20 cellular contexts compared by ENCODE assay signal in the genomic region with DNA sequence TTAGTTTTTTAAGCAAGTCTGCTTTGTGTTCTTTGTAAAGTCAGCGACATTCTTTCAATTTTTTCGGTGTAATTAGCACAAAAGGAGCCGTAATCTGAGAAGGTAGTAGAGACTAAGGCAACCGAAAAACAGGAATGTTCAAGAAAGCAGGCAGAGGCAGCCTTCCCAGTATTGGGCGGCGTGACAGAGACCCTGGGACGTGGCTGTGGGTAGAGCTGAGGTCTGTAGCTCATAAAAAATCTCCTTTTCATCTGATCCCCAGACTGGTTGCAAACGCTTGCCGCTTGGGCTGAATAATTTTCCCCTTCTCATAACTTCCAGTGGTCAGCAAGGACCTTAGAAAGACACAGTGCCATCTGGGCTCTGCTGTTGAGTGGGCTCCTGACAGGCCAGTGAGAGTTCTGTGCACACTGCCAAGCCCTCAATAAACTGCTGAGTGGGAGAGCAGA. TPM values are rescaled to one million over a fixed set of nuclear protein-coding genes. Genes with fewer than 3 reads are reported as not detected.
A peak's percentile ranks its signal among the peaks of the same experiment; 100 is the strongest.
DNase-seq lines count a peak whose midpoint lies in the region; ATAC-seq, FAIRE-seq and TF ChIP-seq lines count a peak whose summit lies in the region.
"Had no signal": no experiment of that assay in that cellular context is flagged by ENCODE, and none has a peak within 500 bp of the region (broad histone marks: within the 10 kb centered on the region; RNA-seq: fewer than 3 reads in every experiment).

No MANE protein-coding gene starts in this region.

- intact Hi-C loops in K562 (cut with micrococcal nuclease), result no loop called here

- H3K9me1 ChIP-seq in K562 (ENCODE audit: control insufficient read depth, insufficient read depth, low read length), result no peaks in the 10 kb centered on the region

- H3K4me2 ChIP-seq in K562 (ENCODE audit: insufficient read depth, low read length), result no peak overlapping the region

- DNase-seq in K562 (ENCODE audit: extremely low read depth in 1 of 4, low spot score in 3 of 4), result no peak
- peak; percentile 49 for DNase-seq in type B pancreatic cell (ENCODE audit: extremely low spot score, unreplicated experiment)
- DNase-seq in substantia nigra (lab: John Stamatoyannopoulos, UW), result no peak
- no peak for DNase-seq in iPS-NIHi7 (ENCODE audit: extremely low spot score)
- no peak for DNase-seq in natural killer cell treated with Interleukin-12 subunit alpha and Interleukin-12 subunit beta and Interleukin-15 and Interleukin-18, amount 100 ng/mL, for 72 hours (ENCODE audit: low spot score)
- DNase-seq in superior temporal gyrus (ENCODE audit: extremely low spot score), result no peak
- DNase-seq: activated CD4-positive, alpha-beta T cell treated with anti-CD3 and anti-CD28 coated beads, Interleukin-2, amount 50 U/mL, for 1 hour; activated T-cell treated with anti-CD3 and anti-CD28 coated beads, Interleukin-2, amount 50 U/mL, for 4 hours; CD8-positive, alpha-beta T cell; NCI-H2081 treated with DMSO at 0.1 percent for 48 hours; NK-92 treated with Interleukin-12 subunit alpha and Interleukin-12 subunit beta, amount 100 ng/mL, for 24 hours; SHP77; stimulated activated naive B cell treated with anti-CD40 and anti-IgM and Interleukin-4, amounts not matched to agents 10 μg/mL and 1 μg/mL and 100 μg/mL, for 72 hours; T1000 had no signal

- H3K4me1 Mint-ChIP-seq in type B pancreatic cell (ENCODE audit: unreplicated experiment), result peaks cover 49% of the 10 kb centered on the region
- H3K4me1 Mint-ChIP-seq in natural killer cell treated with Interleukin-12 subunit alpha and Interleukin-12 subunit beta and Interleukin-15 and Interleukin-18, amount 100 ng/mL, for 72 hours (ENCODE audit: low read depth in 2 of 2), result no peaks in the 10 kb centered on the region

- H3K4me3 ChIP-seq in HUES48 (ENCODE audit: low read depth, low read length), result peak overlapping the region; percentile 38
- no peak overlapping the region for H3K4me3 ChIP-seq in K562

- H3K27me3 Mint-ChIP-seq in type B pancreatic cell, result peaks cover 9% of the 10 kb centered on the region
- H3K27me3 Mint-ChIP-seq in natural killer cell treated with Interleukin-12 subunit alpha and Interleukin-12 subunit beta and Interleukin-15 and Interleukin-18, amount 100 ng/mL, for 72 hours, result peaks cover 0 to 4% of the 10 kb centered on the region in 2 donors
- H3K27me3 Mint-ChIP-seq: stimulated activated naive B cell treated with anti-CD40 and anti-IgM and Interleukin-4, amounts not matched to agents 10 μg/mL and 1 μg/mL and 100 μg/mL, for 72 hours had no signal

- H3K27ac Mint-ChIP-seq in type B pancreatic cell, result peak overlapping the region; percentile 22
- H3K27ac Mint-ChIP-seq in natural killer cell treated with Interleukin-12 subunit alpha and Interleukin-12 subunit beta and Interleukin-15 and Interleukin-18, amount 100 ng/mL, for 72 hours, result no peak overlapping the region
- H3K27ac Mint-ChIP-seq: CD8-positive, alpha-beta T cell; stimulated activated naive B cell treated with anti-CD40 and anti-IgM and Interleukin-4, amounts not matched to agents 10 μg/mL and 1 μg/mL and 100 μg/mL, for 72 hours had no signal

- no peaks in the 10 kb centered on the region for H3K27me3 ChIP-seq in HUES48 (ENCODE audit: control insufficient read depth, insufficient read depth, low read length)
- H3K27me3 ChIP-seq in K562 (ENCODE audit: control insufficient read depth in 2 of 2, insufficient read depth in 2 of 2, low read length in 2 of 2), result no peaks in the 10 kb centered on the region; a peak in 1 of 5 replicates
- H3K27me3 ChIP-seq in layer of hippocampus (ENCODE audit: control insufficient read depth, insufficient read depth, low read length), result no peaks in the 10 kb centered on the region

- H3K79me2 ChIP-seq in K562 (ENCODE audit: control insufficient read depth, insufficient read depth, low read length), result peaks cover 2% of the 10 kb centered on the region; the same call in 2 of the 3 replicates

- H3K36me3 ChIP-seq in HUES48 (ENCODE audit: control insufficient read depth, insufficient read depth, low read length), result peaks cover 14% of the 10 kb centered on the region
- no peaks in the 10 kb centered on the region for H3K36me3 ChIP-seq in K562 (ENCODE audit: control insufficient read depth, insufficient read depth, low read length)

- H3K27ac ChIP-seq in HUES48 (ENCODE audit: low read depth, low read length) (peak overlapping the region; percentile 58), K562 (ENCODE audit: extremely low read depth, low read depth, low read length) (no peak overlapping the region), layer of hippocampus (ENCODE audit: low read depth, low read length) (peak overlapping the region; percentile 18), substantia nigra (ENCODE audit: low read depth, low read length, poor library complexity, severe bottlenecking) (no peak overlapping the region)
- H3K27ac ChIP-seq: HL-60 had no signal

- TF ChIP-seq EP300 in K562 (IDR thresholded peaks at IDR 0.05; ENCODE audit: low read length), result no peak

- H3K9me3 ChIP-seq in HUES48 (ENCODE audit: control insufficient read depth, insufficient read depth, low read length), result no peaks in the 10 kb centered on the region
- no peaks in the 10 kb centered on the region for H3K9me3 ChIP-seq in K562 (replicated peaks; ENCODE audit: control insufficient read depth, insufficient read depth, low read depth, low read length)

- peak; percentile 15; the same call in 1 of the 3 replicates for ATAC-seq in K562
- no peak for ATAC-seq in natural killer cell treated with Interleukin-12 subunit alpha and Interleukin-12 subunit beta and Interleukin-15 and Interleukin-18, amount 100 ng/mL, for 72 hours
- ATAC-seq: activated T-cell treated with anti-CD3 and anti-CD28 coated beads, Interleukin-2, amount 50 U/mL, for 4 hours; CD8-positive, alpha-beta T cell; HCT116; stimulated activated naive B cell treated with anti-CD40 and anti-IgM and Interleukin-4, amounts not matched to agents 10 μg/mL and 1 μg/mL and 100 μg/mL, for 72 hours had no signal

- no peak for FAIRE-seq in K562 (lab: Jason Lieb, UNC)
- FAIRE-seq: GM18507, GM19239 had no signal

- TF ChIP-seq POLR2A in K562 (conservative IDR thresholded peaks at IDR 0.05), result no peak

- TF ChIP-seq RAD21 in K562 (CRISPR knock-in tag; conservative IDR thresholded peaks at IDR 0.05 in 1 of 2, IDR thresholded peaks at IDR 0.05 in 1 of 2), result no peak

- H4K20me1 ChIP-seq in K562 (replicated peaks; ENCODE audit: control insufficient read depth, insufficient read depth, low read length), result no peaks in the 10 kb centered on the region

- no peak for TF ChIP-seq CTCF in K562 (IDR thresholded peaks at IDR 0.05 in 2 of 3, conservative IDR thresholded peaks at IDR 0.05 in 1 of 3; ENCODE audit: insufficient read depth in 2 of 3, low read depth in 1 of 3, low read length in 3 of 3)
- TF ChIP-seq CTCF in type B pancreatic cell (conservative IDR thresholded peaks at IDR 0.05), result no peak

- H3K9ac ChIP-seq in HUES48 (ENCODE audit: low read depth, low read length) (peak overlapping the region; percentile 14), K562 (ENCODE audit: insufficient read depth in 1 of 2, low read depth in 2 of 2, low read length in 2 of 2) (no peak overlapping the region)

- in situ Hi-C loops in K562 (cut with MboI), result no loop called here

- BruUV-seq in K562 (replicated peaks; lab: Mats Ljungman, UMichigan), result no TSS peak

- H3K9me3 Mint-ChIP-seq in type B pancreatic cell, result no peaks in the 10 kb centered on the region
- no peaks in the 10 kb centered on the region for H3K9me3 Mint-ChIP-seq in natural killer cell treated with Interleukin-12 subunit alpha and Interleukin-12 subunit beta and Interleukin-15 and Interleukin-18, amount 100 ng/mL, for 72 hours
- H3K9me3 Mint-ChIP-seq: activated T-cell treated with anti-CD3 and anti-CD28 coated beads, Interleukin-2, amount 50 U/mL, for 4 hours; CD8-positive, alpha-beta T cell; stimulated activated naive B cell treated with anti-CD40 and anti-IgM and Interleukin-4, amounts not matched to agents 10 μg/mL and 1 μg/mL and 100 μg/mL, for 72 hours had no signal

- 48% methylated on average over 9 of the region's 9 CpGs for WGBS in K562 (ENCODE audit: insufficient coverage, low coverage, missing lambda C conversion rate)

- CTCF ChIA-PET in K562 (lab: Yijun Ruan, JAX; ENCODE audit: low intra/inter-chr PET ratio), result no interaction called here

- POLR2A ChIA-PET in K562 (lab: Yijun Ruan, JAX), result interaction anchor here (1.2 kb wide), 1 partner anchor 10 kb away, joined by 5 read pairs; no protein-coding TSS in a partner anchor

- H2AFZ ChIP-seq in K562 (ENCODE audit: low read depth, low read length), result peak overlapping the region; percentile 52; the same call in 1 of the 2 replicates

- H3K4me1 ChIP-seq in HUES48 (ENCODE audit: control insufficient read depth, insufficient read depth, low read length) (peaks cover 49% of the 10 kb centered on the region), K562 (replicated peaks in 1 of 2; ENCODE audit: control insufficient read depth in 2 of 2, insufficient read depth in 2 of 2, low read length in 2 of 2) (peaks cover 2 to 4% of the 10 kb centered on the region in 2 experiments; a peak in 2 of 5 replicates)

- H3K36me3 Mint-ChIP-seq in type B pancreatic cell, result peaks cover 4% of the 10 kb centered on the region
- H3K36me3 Mint-ChIP-seq in natural killer cell treated with Interleukin-12 subunit alpha and Interleukin-12 subunit beta and Interleukin-15 and Interleukin-18, amount 100 ng/mL, for 72 hours, result no peaks in the 10 kb centered on the region
- H3K36me3 Mint-ChIP-seq: CD8-positive, alpha-beta T cell had no signal

- peak overlapping the region; percentile 66 for H3K4me3 Mint-ChIP-seq in type B pancreatic cell
- H3K4me3 Mint-ChIP-seq in natural killer cell treated with Interleukin-12 subunit alpha and Interleukin-12 subunit beta and Interleukin-15 and Interleukin-18, amount 100 ng/mL, for 72 hours, result no peak overlapping the region
- H3K4me3 Mint-ChIP-seq: activated T-cell treated with anti-CD3 and anti-CD28 coated beads, Interleukin-2, amount 50 U/mL, for 4 hours; CD8-positive, alpha-beta T cell; stimulated activated naive B cell treated with anti-CD40 and anti-IgM and Interleukin-4, amounts not matched to agents 10 μg/mL and 1 μg/mL and 100 μg/mL, for 72 hours had no signal

RNA-seq across cellular contexts. Expression of gene GNAS, which starts 30.8 kb away (rescaled TPM):
- total RNA-seq in K562 (2011; cell fraction: chromatin; rRNA removed; ENCODE audit: low replicate concordance), result 217 and 324 TPM in 2 replicates
- total RNA-seq in K562 (2011; cell fraction: nucleolus; rRNA removed), result 221 and 239 TPM in 2 replicates
- 270 and 367 TPM in 2 replicates for total RNA-seq in K562 (2011; cell fraction: nucleoplasm; rRNA removed)
- total RNA-seq in K562 (2014; rRNA removed), result 266 and 294 TPM in 2 replicates
- 212 and 224 TPM in 2 replicates for total RNA-seq in K562 (2014; rRNA removed; fragmentation: Illumina TruSeq; extraction: Trizol)
- 216 and 220 TPM in 2 replicates for total RNA-seq in K562 (2015; rRNA removed; fragmentation: Illumina TruSeq; extraction: Trizol)
- total RNA-seq in K562 (2021), result 422 and 439 TPM in 2 replicates
- 321 and 329 TPM in 2 replicates for polyA plus RNA-seq in K562 (2011; rRNA removed)
- 659 and 699 TPM in 2 replicates for polyA plus RNA-seq in K562 (2011; cell fraction: cytosol; rRNA removed)
- polyA plus RNA-seq in K562 (2011; cell fraction: nucleus; rRNA removed), result 480 and 564 TPM in 2 replicates
- polyA plus RNA-seq in K562 (2012), result 497 and 536 TPM in 2 replicates
- 648 and 649 TPM in 2 replicates for polyA plus RNA-seq in K562 (2014; fragmentation: Illumina TruSeq; extraction: Trizol)
- 100 to 1,000 TPM; 128 to 129 TPM for polyA plus RNA-seq in K562 (2014; fragmentation: Nextera tagmentation; extraction: Ambion mirVana)
- 343 and 398 TPM in 2 replicates for polyA plus RNA-seq in K562 (2014; rRNA removed)
- polyA minus RNA-seq in K562 (2011; rRNA and poly(A)+ RNA removed), result 360 and 482 TPM in 2 replicates
- 377 and 397 TPM in 2 replicates for polyA minus RNA-seq in K562 (2011; cell fraction: cytosol; rRNA and poly(A)+ RNA removed)
- 103 and 150 TPM in 2 replicates for polyA minus RNA-seq in K562 (2011; cell fraction: nucleus; rRNA and poly(A)+ RNA removed)
- total RNA-seq in type B pancreatic cell (ENCODE audit: low replicate concordance), result 1,005 and 1,406 TPM in 2 replicates
- total RNA-seq in natural killer cell treated with Interleukin-12 subunit alpha and Interleukin-12 subunit beta and Interleukin-15 and Interleukin-18, amount 100 ng/mL, for 72 hours, result 100 to 1,000 TPM; 459 to 740 TPM

RNA-seq across cellular contexts. Expression of gene GNAS-AS1, which starts 32.6 kb away (rescaled TPM):
- total RNA-seq in K562 (2011; cell fraction: chromatin; rRNA removed; ENCODE audit: low replicate concordance), result 0.42 and 1.3 TPM in 2 replicates
- total RNA-seq in K562 (2011; cell fraction: nucleolus; rRNA removed), result 0.50 and 0.79 TPM in 2 replicates
- 0.92 and 1.1 TPM in 2 replicates for total RNA-seq in K562 (2011; cell fraction: nucleoplasm; rRNA removed)
- total RNA-seq in K562 (2014; rRNA removed) (0.73 and 2.5 TPM in 2 replicates), K562 (2014; rRNA removed; fragmentation: Illumina TruSeq; extraction: Trizol) (0.25 and 0.45 TPM in 2 replicates), K562 (2015; rRNA removed; fragmentation: Illumina TruSeq; extraction: Trizol) (0.64 and 0.69 TPM in 2 replicates), K562 (2021) (1.2 and 1.3 TPM in 2 replicates), type B pancreatic cell (ENCODE audit: low replicate concordance) (1.7 and 6.1 TPM in 2 replicates)
- polyA plus RNA-seq in K562 (2011; rRNA removed) (0.07 TPM in 2 replicates), K562 (2014; fragmentation: Illumina TruSeq; extraction: Trizol) (0.21 and 0.90 TPM in 2 replicates), K562 (2014; fragmentation: Nextera tagmentation; extraction: Ambion mirVana) (under 1 TPM; 0.04 to 0.14 TPM), K562 (2014; rRNA removed) (1.0 and 1.8 TPM in 2 replicates)
- not detected in 2 replicates for polyA plus RNA-seq in K562 (2011; cell fraction: cytosol; rRNA removed)
- 0.22 and 0.37 TPM in 2 replicates for polyA plus RNA-seq in K562 (2011; cell fraction: nucleus; rRNA removed)
- polyA plus RNA-seq in K562 (2012), result 0.91 and 1.0 TPM in 2 replicates
- polyA minus RNA-seq in K562 (2011; rRNA and poly(A)+ RNA removed), result not detected in 2 replicates
- not detected in 2 replicates for polyA minus RNA-seq in K562 (2011; cell fraction: cytosol; rRNA and poly(A)+ RNA removed)
- polyA minus RNA-seq in K562 (2011; cell fraction: nucleus; rRNA and poly(A)+ RNA removed), result not detected in 2 replicates
- 1 to 10 TPM in 1 of 2 donors, under 1 TPM in 1; 0.29 to 4.7 TPM for total RNA-seq in natural killer cell treated with Interleukin-12 subunit alpha and Interleukin-12 subunit beta and Interleukin-15 and Interleukin-18, amount 100 ng/mL, for 72 hours

Comparison
In these comparisons a context has a peak if more than half of its experiments do, and no peak if none do; other contexts are left out.
1. H3K27ac ChIP-seq: peak in HUES48 (single experiment) and layer of hippocampus (single experiment); none in K562 (single experiment) and substantia nigra (single experiment).